Comparison of ENCODE assay signal across 14 cellular contexts in genomic region chr10:60496181-60496580, GRCh38.
A peak's percentile ranks its signal among the peaks of the same experiment; 100 is the strongest.
DNase-seq lines count a peak whose midpoint lies in the region; ATAC-seq, FAIRE-seq and TF ChIP-seq lines count a peak whose summit lies in the region.
"Had no signal": no experiment of that assay in that cellular context is flagged by ENCODE, and none has a peak within 500 bp of the region (broad histone marks: within the 10 kb centered on the region; RNA-seq: fewer than 3 reads in every experiment).

No MANE protein-coding gene starts in this region.

- no peak overlapping the region for H2BK12ac ChIP-seq in mesenchymal stem cell (ENCODE audit: low read length in 2 of 2)

- TF ChIP-seq CTCF in VCaP (conservative IDR thresholded peaks at IDR 0.05): no peak
- TF ChIP-seq CTCF in epithelial cell of esophagus (IDR thresholded peaks at IDR 0.05; ENCODE audit: insufficient read depth, low read depth, low read length, missing control alignments): no peak

- H2BK120ac ChIP-seq in mesenchymal stem cell (ENCODE audit: low read depth, low read length): no peak overlapping the region

- H3K4me1 ChIP-seq in mesenchymal stem cell (ENCODE audit: control insufficient read depth, insufficient read depth, low read depth, low read length): peaks cover 3% of the 10 kb centered on the region
- H3K4me1 ChIP-seq: BLaER1 treated with 17β-estradiol and CSF1 and Interleukin-3, amounts not matched to agents 10 nM and 100 nM had no signal

- no peaks in the 10 kb centered on the region for H3K9me3 ChIP-seq in mesenchymal stem cell (ENCODE audit: control insufficient read depth, low read length)
- H3K9me3 ChIP-seq: BLaER1 treated with 17β-estradiol and CSF1 and Interleukin-3, amounts not matched to agents 10 nM and 100 nM had no signal

- H3K4me3 ChIP-seq in epithelial cell of esophagus (ENCODE audit: low read length) (no peak overlapping the region), mesenchymal stem cell (ENCODE audit: insufficient read depth in 1 of 2, low read depth in 1 of 2, low read length in 2 of 2) (no peak overlapping the region)
- H3K4me3 ChIP-seq: BLaER1 treated with 17β-estradiol and CSF1 and Interleukin-3, amounts not matched to agents 10 nM and 100 nM had no signal

- H3K27ac ChIP-seq in VCaP: peak overlapping the region; percentile 91
- peak overlapping the region; percentile 11 for H3K27ac ChIP-seq in mesenchymal stem cell (ENCODE audit: low read length, poor library complexity, severe bottlenecking)
- H3K27ac ChIP-seq: BLaER1 treated with 17β-estradiol and CSF1 and Interleukin-3, amounts not matched to agents 10 nM and 100 nM had no signal

- no peak overlapping the region for H2AFZ ChIP-seq in mesenchymal stem cell (ENCODE audit: low read depth, low read length)

- no peak for TF ChIP-seq POLR2A in H54 (IDR thresholded peaks at IDR 0.05; ENCODE audit: low read depth, low read length)

- peak; percentile 52 for FAIRE-seq in H54 (lab: Jason Lieb, UNC)
- FAIRE-seq: GM18507 had no signal

- no peaks in the 10 kb centered on the region for H3K27me3 ChIP-seq in mesenchymal stem cell (ENCODE audit: control insufficient read depth in 1 of 2, insufficient read depth in 1 of 2, low read length in 2 of 2)
- H3K27me3 ChIP-seq: BLaER1 treated with 17β-estradiol and CSF1 and Interleukin-3, amounts not matched to agents 10 nM and 100 nM had no signal

- no peak overlapping the region for H4K8ac ChIP-seq in mesenchymal stem cell (ENCODE audit: low read length)

- H3K4ac ChIP-seq in mesenchymal stem cell (ENCODE audit: low read depth in 1 of 2, low read length in 2 of 2): no peak overlapping the region

- H3K4me2 ChIP-seq in mesenchymal stem cell (ENCODE audit: low read length, poor library complexity, severe bottlenecking): no peak overlapping the region
- H3K4me2 ChIP-seq: BLaER1 treated with 17β-estradiol and CSF1 and Interleukin-3, amounts not matched to agents 10 nM and 100 nM had no signal

- H3K14ac ChIP-seq in mesenchymal stem cell (ENCODE audit: low read length in 2 of 2): no peak overlapping the region

- no peak overlapping the region for H2BK15ac ChIP-seq in mesenchymal stem cell (ENCODE audit: low read depth, poor library complexity, severe bottlenecking)

- no peak overlapping the region for H3K18ac ChIP-seq in mesenchymal stem cell (ENCODE audit: low read depth in 1 of 2, low read length in 2 of 2)

- no peak overlapping the region for H3K23ac ChIP-seq in mesenchymal stem cell (ENCODE audit: low read length in 2 of 2)

- no peak for ATAC-seq in HG03442 (IDR thresholded peaks at IDR 0.05; ENCODE audit: unreplicated experiment)
- ATAC-seq: HCT116 had no signal

- DNase-seq in H54 (ENCODE audit: insufficient read length, low spot score) (no peak), epithelial cell of esophagus (ENCODE audit: low read depth) (peak; percentile 27), mesenchymal stem cell (peak; percentile 16), T1000 (lab: John Stamatoyannopoulos, UW) (no peak), NCI-H748 (lab: John Stamatoyannopoulos, UW; ENCODE audit: unreplicated experiment) (no peak)
- no peak for DNase-seq in stimulated activated CD4-positive, alpha-beta T cell treated with anti-CD3 and anti-CD28 coated beads, Interleukin-12 subunit alpha, Interleukin-12 subunit beta, amount 100 ng/mL, for 4 hours
- DNase-seq: Calu3; CD4-positive, alpha-beta T cell; DMS 273 treated with DMSO at 0.1 percent for 48 hours had no signal

- H2BK5ac ChIP-seq in mesenchymal stem cell (ENCODE audit: low read depth, low read length, poor library complexity, severe bottlenecking): no peak overlapping the region

- WGBS in mesenchymal stem cell: 91% methylated on average over 2 of the region's 2 CpGs

- no peak overlapping the region for H4K91ac ChIP-seq in mesenchymal stem cell (ENCODE audit: low read length)

- H2AK5ac ChIP-seq in mesenchymal stem cell (ENCODE audit: low read length, severe bottlenecking): no peak overlapping the region

- no peak overlapping the region for H3K9ac ChIP-seq in mesenchymal stem cell (ENCODE audit: low read length)
- H3K9ac ChIP-seq: BLaER1 treated with 17β-estradiol and CSF1 and Interleukin-3, amounts not matched to agents 10 nM and 100 nM had no signal

- H3K36me3 ChIP-seq in mesenchymal stem cell (ENCODE audit: control insufficient read depth in 1 of 2, insufficient read depth in 2 of 2, low read depth in 1 of 2, low read length in 2 of 2): no peaks in the 10 kb centered on the region
- H3K36me3 ChIP-seq: BLaER1 treated with 17β-estradiol and CSF1 and Interleukin-3, amounts not matched to agents 10 nM and 100 nM had no signal

- peaks cover 6% of the 10 kb centered on the region for H3K79me1 ChIP-seq in mesenchymal stem cell (replicated peaks; ENCODE audit: low read length, poor library complexity, severe bottlenecking)

Comparison
In these comparisons a context has a peak if more than half of its experiments do, and no peak if none do; other contexts are left out.
1. DNase-seq: peak in epithelial cell of esophagus (single experiment) and mesenchymal stem cell (single experiment); none in H54 (single experiment), T1000 (single experiment), NCI-H748 (single experiment) and stimulated activated CD4-positive, alpha-beta T cell treated with anti-CD3 and anti-CD28 coated beads, Interleukin-12 subunit alpha, Interleukin-12 subunit beta, amount 100 ng/mL, for 4 hours (single experiment).